In genomic region chr1:205668951-205669340, GRCh38 we compare ENCODE assay signal across 9 cellular contexts. TPM values are rescaled to one million over a fixed set of nuclear protein-coding genes. Genes with fewer than 3 reads are reported as not detected.
DNase-seq lines count a peak whose midpoint lies in the region; ATAC-seq and TF ChIP-seq lines count a peak whose summit lies in the region.
"Had no signal": no experiment of that assay in that cellular context is flagged by ENCODE, and none has a peak within 500 bp of the region (broad histone marks: within the 10 kb centered on the region; RNA-seq: fewer than 3 reads in every experiment).

No MANE protein-coding gene starts in this region.

- 51 to 53% methylated on average over 5 of the region's 5 CpGs for WGBS in ectodermal cell, 2 experiments

- H3K4me3 ChIP-seq in ectodermal cell (ENCODE audit: insufficient read depth, low read depth, low read length) = no peak overlapping the region
- no peak overlapping the region for H3K4me3 ChIP-seq in CD4-positive, alpha-beta memory T cell (ENCODE audit: low read length in 2 of 2)
- H3K4me3 ChIP-seq in gastrocnemius medialis = no peak overlapping the region
- H3K4me3 ChIP-seq: SK-N-MC had no signal

- no peaks in the 10 kb centered on the region for H3K9me3 ChIP-seq in ectodermal cell (ENCODE audit: control insufficient read depth, low read length)
- no peaks in the 10 kb centered on the region for H3K9me3 ChIP-seq in CD4-positive, alpha-beta memory T cell (ENCODE audit: control insufficient read depth in 1 of 2, low read length in 2 of 2)
- H3K9me3 ChIP-seq in gastrocnemius medialis = no peaks in the 10 kb centered on the region

- ATAC-seq in GM19324 (IDR thresholded peaks at IDR 0.05; ENCODE audit: low FRiP score, unreplicated experiment) (peak; percentile 29), HG03457 (IDR thresholded peaks at IDR 0.05; ENCODE audit: unreplicated experiment) (peak; percentile 29), gastrocnemius medialis (no peak)

- no peaks in the 10 kb centered on the region for H3K9me3 Mint-ChIP-seq in stimulated activated naive CD8-positive, alpha-beta T cell treated with anti-CD3 and anti-CD28 coated beads, Interleukin-15, Interleukin-2, amounts not matched to agents 100 ng/mL and 50 ng/mL, for 24 hours
- H3K9me3 Mint-ChIP-seq in CD4-positive, alpha-beta memory T cell = no peaks in the 10 kb centered on the region
- no peaks in the 10 kb centered on the region for H3K9me3 Mint-ChIP-seq in immature natural killer cell

- H3K27ac Mint-ChIP-seq in stimulated activated naive CD8-positive, alpha-beta T cell treated with anti-CD3 and anti-CD28 coated beads, Interleukin-15, Interleukin-2, amounts not matched to agents 100 ng/mL and 50 ng/mL, for 24 hours = peak overlapping the region; percentile 82
- H3K27ac Mint-ChIP-seq in CD4-positive, alpha-beta memory T cell = peak overlapping the region in 1 of 7 donors; percentile 57
- peak overlapping the region in 1 of 6 donors; percentile 14 for H3K27ac Mint-ChIP-seq in immature natural killer cell

- CTCF ChIA-PET in CD4-positive, alpha-beta memory T cell (lab: Charles Lee; ENCODE audit: partially characterized antibody) = interaction anchor here (1.0 to 3.7 kb wide), 4 partner anchors 10 to 43 kb away, joined by 3 to 14 read pairs (median 4); no protein-coding TSS in a partner anchor

- peak overlapping the region; percentile 98 for H3K27ac ChIP-seq in ectodermal cell (ENCODE audit: insufficient read depth, low read depth, low read length, poor library complexity, severe bottlenecking)
- H3K27ac ChIP-seq in CD4-positive, alpha-beta memory T cell (ENCODE audit: low read depth, low read length) = no peak overlapping the region
- H3K27ac ChIP-seq in gastrocnemius medialis = no peak overlapping the region
- H3K27ac ChIP-seq: SK-N-MC had no signal

- no peak for TF ChIP-seq POLR2A in gastrocnemius medialis (IDR thresholded peaks at IDR 0.05)

- H3K4me1 Mint-ChIP-seq in stimulated activated naive CD8-positive, alpha-beta T cell treated with anti-CD3 and anti-CD28 coated beads, Interleukin-15, Interleukin-2, amounts not matched to agents 100 ng/mL and 50 ng/mL, for 24 hours (ENCODE audit: low read depth) = peaks cover 37% of the 10 kb centered on the region
- peaks cover 0 to 6% (median 2%) of the 10 kb centered on the region in 4 donors for H3K4me1 Mint-ChIP-seq in CD4-positive, alpha-beta memory T cell
- H3K4me1 Mint-ChIP-seq in immature natural killer cell = no peaks in the 10 kb centered on the region

- intact Hi-C loops in CD4-positive, alpha-beta memory T cell (cut with micrococcal nuclease) = no loop called here
- intact Hi-C loops in gastrocnemius medialis (cut with DNase I; ENCODE audit: low total_unique reads) = no loop called here

- H3K36me3 Mint-ChIP-seq in stimulated activated naive CD8-positive, alpha-beta T cell treated with anti-CD3 and anti-CD28 coated beads, Interleukin-15, Interleukin-2, amounts not matched to agents 100 ng/mL and 50 ng/mL, for 24 hours (ENCODE audit: low read depth) = no peaks in the 10 kb centered on the region
- H3K36me3 Mint-ChIP-seq in CD4-positive, alpha-beta memory T cell = no peaks in the 10 kb centered on the region
- no peaks in the 10 kb centered on the region for H3K36me3 Mint-ChIP-seq in immature natural killer cell

- H3K4me1 ChIP-seq in ectodermal cell (ENCODE audit: control insufficient read depth, insufficient read depth, low read length) (peaks cover 78% of the 10 kb centered on the region), gastrocnemius medialis (peaks cover 4 to 14% of the 10 kb centered on the region in 2 donors)
- H3K4me1 ChIP-seq in CD4-positive, alpha-beta memory T cell (ENCODE audit: insufficient read depth, low read length) = no peaks in the 10 kb centered on the region

- H3K4me3 Mint-ChIP-seq in stimulated activated naive CD8-positive, alpha-beta T cell treated with anti-CD3 and anti-CD28 coated beads, Interleukin-15, Interleukin-2, amounts not matched to agents 100 ng/mL and 50 ng/mL, for 24 hours = no peak overlapping the region
- H3K4me3 Mint-ChIP-seq in CD4-positive, alpha-beta memory T cell = no peak overlapping the region
- no peak overlapping the region for H3K4me3 Mint-ChIP-seq in immature natural killer cell

- POLR2A ChIA-PET in CD4-positive, alpha-beta memory T cell (lab: Charles Lee; ENCODE audit: partially characterized antibody) = no interaction called here

- no peak for TF ChIP-seq CTCF in gastrocnemius medialis (IDR thresholded peaks at IDR 0.05 in 4 of 5, conservative IDR thresholded peaks at IDR 0.05 in 1 of 5)

- no peaks in the 10 kb centered on the region for H3K36me3 ChIP-seq in ectodermal cell (ENCODE audit: control insufficient read depth, insufficient read depth, low read length)
- no peaks in the 10 kb centered on the region for H3K36me3 ChIP-seq in CD4-positive, alpha-beta memory T cell (ENCODE audit: insufficient read depth, low read length)
- H3K36me3 ChIP-seq in gastrocnemius medialis = no peaks in the 10 kb centered on the region

- in situ Hi-C loops in gastrocnemius medialis (cut with MboI; ENCODE audit: low sequenced_read_pairs in 4 of 4) = loop anchor here in 1 of 4 donors (25.0 kb wide), 1 partner anchor 318 kb away; no protein-coding TSS in a partner anchor

- DNase-seq in CD4-positive, alpha-beta memory T cell = no peak
- DNase-seq in immature natural killer cell (no peak), gastrocnemius medialis (no peak)
- DNase-seq: activated gamma-delta T cell had no signal

- H3K27me3 Mint-ChIP-seq in stimulated activated naive CD8-positive, alpha-beta T cell treated with anti-CD3 and anti-CD28 coated beads, Interleukin-15, Interleukin-2, amounts not matched to agents 100 ng/mL and 50 ng/mL, for 24 hours = peaks cover 5% of the 10 kb centered on the region
- H3K27me3 Mint-ChIP-seq in CD4-positive, alpha-beta memory T cell = peaks cover 17 to 19% of the 10 kb centered on the region in 2 donors
- H3K27me3 Mint-ChIP-seq in immature natural killer cell (ENCODE audit: low read depth in 3 of 3) = peaks cover 0 to 7% (median 2%) of the 10 kb centered on the region in 3 donors

- H3K27me3 ChIP-seq in ectodermal cell (ENCODE audit: control insufficient read depth, insufficient read depth, low read length, poor library complexity, severe bottlenecking) (no peaks in the 10 kb centered on the region), gastrocnemius medialis (no peaks in the 10 kb centered on the region)
- H3K27me3 ChIP-seq in CD4-positive, alpha-beta memory T cell (ENCODE audit: insufficient read depth, low read length) = no peaks in the 10 kb centered on the region

RNA-seq across cellular contexts. Expression of gene SLC45A3, which starts 11.4 kb away (rescaled TPM):
- 12.3 TPM for polyA plus RNA-seq in ectodermal cell (2013, experiment 1 of 4)
- 17.0 TPM for polyA plus RNA-seq in ectodermal cell (2013, experiment 2 of 4)
- 15.1 TPM for polyA plus RNA-seq in ectodermal cell (2013, experiment 3 of 4)
- polyA plus RNA-seq in ectodermal cell (2013, experiment 4 of 4) = 15.6 TPM
- under 1 TPM; 0.09 to 0.19 TPM for total RNA-seq in CD4-positive, alpha-beta memory T cell
- not detected for polyA plus RNA-seq in CD4-positive, alpha-beta memory T cell
- not detected for polyA plus RNA-seq in immature natural killer cell
- 1 to 10 TPM in 2 of 4 donors, under 1 TPM in 1, not detected in 1; 0.76 to 1.2 (median 1.0) TPM for total RNA-seq in gastrocnemius medialis

RNA-seq across cellular contexts. Expression of gene ELK4, which starts 37.1 kb away (rescaled TPM):
- polyA plus RNA-seq in ectodermal cell (2013, experiment 1 of 4) = 21.6 TPM
- 22.1 TPM for polyA plus RNA-seq in ectodermal cell (2013, experiment 2 of 4)
- polyA plus RNA-seq in ectodermal cell (2013, experiment 3 of 4) = 11.5 TPM
- polyA plus RNA-seq in ectodermal cell (2013, experiment 4 of 4) = 13.8 TPM
- total RNA-seq in CD4-positive, alpha-beta memory T cell = 100 to 1,000 TPM; 166 to 194 TPM
- polyA plus RNA-seq in CD4-positive, alpha-beta memory T cell = 1 to 10 TPM; 3.2 to 6.6 TPM
- 1 to 10 TPM; 2.8 to 5.7 (median 3.0) TPM for polyA plus RNA-seq in immature natural killer cell
- total RNA-seq in gastrocnemius medialis = 10 to 100 TPM; 17.3 to 24.2 (median 20.1) TPM

Comparison
In these comparisons a context has a peak if more than half of its experiments do, and no peak if none do; other contexts are left out.
1. ATAC-seq: peak in GM19324 (single experiment) and HG03457 (single experiment); none in gastrocnemius medialis (0 of 2).
2. RNA of gene ELK4, which starts 37.1 kb away (total RNA-seq): 166 to 194 TPM in CD4-positive, alpha-beta memory T cell; 17.3 to 24.2 TPM in gastrocnemius medialis; every median in the first group is over 4 times any median in the second.